Comparison of ENCODE assay signal across 8 cellular contexts in the genomic region with DNA sequence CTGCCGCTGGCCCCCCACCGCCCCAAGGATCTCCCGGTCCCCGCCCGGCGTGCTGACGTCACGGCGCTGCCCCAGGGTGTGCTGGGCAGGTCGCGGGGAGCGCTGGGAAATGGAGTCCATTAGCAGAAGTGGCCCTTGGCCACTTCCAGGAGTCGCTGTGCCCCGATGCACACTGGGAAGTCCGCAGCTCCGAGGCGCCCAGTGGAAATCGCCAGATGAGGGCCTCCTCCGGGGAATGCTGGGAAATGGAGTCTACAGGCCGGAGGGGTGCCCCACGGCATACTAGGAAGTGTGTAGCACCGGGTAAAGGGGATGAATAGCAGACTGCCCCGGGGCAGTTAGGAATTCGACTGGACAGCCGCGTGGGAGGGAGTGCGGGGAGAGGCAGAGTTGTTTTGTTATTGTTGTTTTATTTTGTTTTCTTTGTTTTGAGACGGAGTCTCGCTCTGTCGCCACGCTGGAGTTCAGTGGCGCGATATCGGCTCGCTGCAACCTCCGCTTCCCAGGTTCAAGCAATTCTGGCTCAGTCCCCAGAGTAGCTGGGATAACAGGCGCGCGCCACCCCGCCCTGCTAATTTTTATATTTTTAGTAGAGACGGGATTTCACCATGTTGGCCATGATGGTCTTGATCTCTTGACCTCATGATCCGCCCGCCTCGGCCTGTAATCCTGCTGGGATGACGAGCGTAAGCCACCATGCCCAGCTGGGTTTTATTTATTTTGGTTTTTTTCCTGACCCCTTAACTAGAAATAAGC. TPM values are rescaled to one million over a fixed set of nuclear protein-coding genes. Genes with fewer than 3 reads are reported as not detected.
A peak's percentile ranks its signal among the peaks of the same experiment; 100 is the strongest.
DNase-seq lines count a peak whose midpoint lies in the region; ATAC-seq, FAIRE-seq and TF ChIP-seq lines count a peak whose summit lies in the region.

A gene (minus strand): TSS at position 2 of the 756 bp plus-strand sequence. CDS start 94 bp downstream, outside the sequence.

- FAIRE-seq in GM12892 (lab: Jason Lieb, UNC): peak; percentile 89

- TF ChIP-seq POLR2A in GM12892 (IDR thresholded peaks at IDR 0.05; ENCODE audit: low read depth, low read length): peak; percentile 55
- peak in 1 of 4 donors; percentile 52 for TF ChIP-seq POLR2A in upper lobe of left lung (IDR thresholded peaks at IDR 0.05)

- H3K27me3 ChIP-seq in heart right ventricle (no peaks in the 10 kb centered on the region), upper lobe of left lung (no peaks in the 10 kb centered on the region)

- H3K4me1 ChIP-seq in heart right ventricle: peaks cover 23 to 48% (median 42%) of the 10 kb centered on the region in 9 donors
- H3K4me1 ChIP-seq in upper lobe of left lung: peaks cover 31 to 51% (median 47%) of the 10 kb centered on the region in 4 donors

- peak; percentile 88 for ATAC-seq in HG02870 (IDR thresholded peaks at IDR 0.05; ENCODE audit: unreplicated experiment)
- ATAC-seq in heart right ventricle: peak; percentile 81 to 91 (median 87)
- ATAC-seq in upper lobe of left lung (ENCODE audit: low FRiP score in 2 of 2): peak; percentile 94 to 95

- TF ChIP-seq CTCF in heart right ventricle (IDR thresholded peaks at IDR 0.05): peak in 1 of 9 donors; percentile 15
- TF ChIP-seq CTCF in upper lobe of left lung (IDR thresholded peaks at IDR 0.05): peak in 2 of 6 experiments; percentile 14 to 18

- WGBS in heart right ventricle, 2 donors: 0% methylated on average over 46 of the region's 46 CpGs
- WGBS in upper lobe of left lung, 2 donors: 2 to 3% methylated on average over 29 to 32 of the region's 46 CpGs

- TF ChIP-seq EP300 in upper lobe of left lung (IDR thresholded peaks at IDR 0.05): peak in 1 of 4 donors; percentile 73

- intact Hi-C loops in T-helper 1 cell treated with Interleukin-12 subunit alpha and Interleukin-12 subunit beta and Interleukin-4 antibody, amounts not matched to agents 30 ng/mL and 1 ng/mL, for 36 hours (cut with micrococcal nuclease): loop anchor here (1.0 to 5.0 kb wide), 19 partner anchors 29 to 1199 kb away; a partner anchor contains a TSS
- intact Hi-C loops in heart right ventricle (cut with DNase I): loop anchor here in 2 of 10 donors (2.0 to 10.0 kb wide), 3 partner anchors 29 to 53 kb away; a partner anchor contains a TSS
- intact Hi-C loops in posterior cingulate gyrus (cut with DNase I): no loop called here

- DNase-seq in GM12892 (ENCODE audit: insufficient read length): peak; percentile 99
- peak; percentile 98 for DNase-seq in NCI-H146 treated with DMSO at 0.1 percent for 48 hours (lab: John Stamatoyannopoulos, UW; ENCODE audit: unreplicated experiment)
- peak; percentile 98 for DNase-seq in amniotic epithelial cell (ENCODE audit: low read depth)
- peak; percentile 99 for DNase-seq in heart right ventricle
- peak; percentile 98 to 100 (median 99) for DNase-seq in posterior cingulate gyrus
- peak; percentile 100 for DNase-seq in upper lobe of left lung

- peak within 1 kb of the TSS; percentile 86 to 99 (median 96) for H3K27ac ChIP-seq in heart right ventricle
- H3K27ac ChIP-seq in upper lobe of left lung: peak within 1 kb of the TSS; percentile 88 to 92 (median 90)

- H3K36me3 ChIP-seq in heart right ventricle (peaks cover 0 to 3% (median 0%) of the 10 kb centered on the region in 9 donors), upper lobe of left lung (no peaks in the 10 kb centered on the region)

- peak within 1 kb of the TSS; percentile 69 to 100 (median 89) for H3K4me3 ChIP-seq in heart right ventricle
- H3K4me3 ChIP-seq in upper lobe of left lung: peak within 1 kb of the TSS; percentile 93 to 99 (median 95)

- no peaks in the 10 kb centered on the region for H3K9me3 ChIP-seq in heart right ventricle
- H3K9me3 ChIP-seq in upper lobe of left lung: no peaks in the 10 kb centered on the region

RNA-seq across cellular contexts. Expression of the gene that starts here (rescaled TPM):
- 30.1 TPM for polyA plus RNA-seq in GM12892 (2012; ENCODE audit: missing spikeins)
- 153 TPM in 2 replicates for total RNA-seq in T-helper 1 cell treated with Interleukin-12 subunit alpha and Interleukin-12 subunit beta and Interleukin-4 antibody, amounts not matched to agents 30 ng/mL and 1 ng/mL, for 36 hours
- total RNA-seq in heart right ventricle (100 to 1,000 TPM; 134 to 242 (median 193) TPM), upper lobe of left lung (100 to 1,000 TPM in 5 of 6 donors, 10 to 100 TPM in 1; 99.6 to 369 (median 158) TPM)
- 100 to 1,000 TPM; 223 to 283 TPM for polyA plus RNA-seq in heart right ventricle

Comparison
In these comparisons a context has a peak if more than half of its experiments do, and no peak if none do; other contexts are left out.
1. Peak in every context shown above with its lines: DNase-seq, ATAC-seq, H3K4me3 ChIP-seq and H3K27ac ChIP-seq.